ENCODE assay signal across 15 cellular contexts in the genomic region with DNA sequence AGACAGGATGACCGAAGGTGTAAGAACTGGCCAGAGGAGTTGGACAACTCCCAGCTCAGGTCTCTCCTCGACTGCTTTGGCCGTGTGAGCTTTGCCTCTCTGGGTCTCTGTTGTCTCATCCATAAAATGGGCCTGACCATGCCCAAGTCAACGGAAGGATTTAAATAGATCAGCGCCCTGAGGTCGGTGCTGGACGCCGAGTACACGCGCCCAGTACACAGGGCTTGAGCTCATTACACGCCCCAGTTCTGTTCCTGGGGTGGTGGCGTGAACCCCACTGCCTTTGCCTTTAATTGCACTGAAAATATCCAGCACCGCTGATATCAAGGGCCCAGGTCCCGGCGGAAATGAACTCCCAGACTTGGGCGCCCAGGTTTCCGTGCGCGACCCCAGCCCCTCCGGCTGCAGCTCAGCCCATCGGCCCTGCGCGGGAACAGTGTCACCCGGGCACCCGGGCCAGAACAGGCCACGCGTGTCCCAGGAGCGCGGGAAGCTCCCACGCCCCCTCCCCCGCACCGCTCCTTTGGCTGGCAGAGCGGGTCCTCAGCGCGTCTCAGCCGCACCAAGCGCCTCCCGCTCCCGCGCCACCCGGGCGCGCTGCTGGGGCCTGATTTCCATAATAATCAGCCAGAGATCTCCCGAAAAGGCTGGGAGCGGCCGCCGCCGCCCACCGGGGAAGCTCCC. TPM values are rescaled to one million over a fixed set of nuclear protein-coding genes. Genes with fewer than 3 reads are reported as not detected.
A peak's percentile ranks its signal among the peaks of the same experiment; 100 is the strongest.
DNase-seq lines count a peak whose midpoint lies in the region; ATAC-seq, FAIRE-seq and TF ChIP-seq lines count a peak whose summit lies in the region.
"Had no signal": no experiment of that assay in that cellular context is flagged by ENCODE, and none has a peak within 500 bp of the region (broad histone marks: within the 10 kb centered on the region; RNA-seq: fewer than 3 reads in every experiment).

No MANE protein-coding gene starts in this region.

- H3K36me3 ChIP-seq in brain microvascular endothelial cell (replicated peaks) = no peaks in the 10 kb centered on the region
- H3K36me3 ChIP-seq in keratinocyte (ENCODE audit: control insufficient read depth in 2 of 2, extremely low read depth in 1 of 2, insufficient read depth in 2 of 2, low read length in 2 of 2) = no peaks in the 10 kb centered on the region
- no peaks in the 10 kb centered on the region for H3K36me3 ChIP-seq in small intestine (ENCODE audit: control insufficient read depth in 2 of 2, insufficient read depth in 2 of 2, low read length in 2 of 2)
- H3K36me3 ChIP-seq in MG63 = no peaks in the 10 kb centered on the region
- H3K36me3 ChIP-seq: left lung, suprapubic skin had no signal

- H3K9me3 ChIP-seq in keratinocyte (ENCODE audit: control insufficient read depth, low read depth, low read length) (no peaks in the 10 kb centered on the region), small intestine (ENCODE audit: control insufficient read depth, low read depth) (no peaks in the 10 kb centered on the region), MG63 (no peaks in the 10 kb centered on the region)
- H3K9me3 ChIP-seq: left lung, suprapubic skin had no signal

- peak; percentile 2 for DNase-seq in NCI-H748 (lab: John Stamatoyannopoulos, UW; ENCODE audit: unreplicated experiment)
- DNase-seq in NCI-H748 treated with DMSO at 0.1 percent for 48 hours (lab: John Stamatoyannopoulos, UW) = no peak
- DNase-seq in brain microvascular endothelial cell = no peak
- DNase-seq in keratinocyte (ENCODE audit: low read depth, low spot score) = no peak
- DNase-seq in small intestine = peak; percentile 71
- no peak for DNase-seq in NCI-H2196 (lab: John Stamatoyannopoulos, UW; ENCODE audit: unreplicated experiment)
- DNase-seq in MG63 = no peak
- DNase-seq: effector CD8-positive, alpha-beta T cell; NCI-H226; OCI-M1 had no signal

- H3K4me3 ChIP-seq in brain microvascular endothelial cell (ENCODE audit: low read depth, low read length) (peak overlapping the region; percentile 27), keratinocyte (ENCODE audit: control insufficient read depth in 2 of 3, extremely low read depth in 1 of 3, insufficient read depth in 2 of 3, low read depth in 1 of 3, low read length in 3 of 3) (no peak overlapping the region), small intestine (ENCODE audit: low read depth in 1 of 2, low read length in 2 of 2) (peak overlapping the region in 1 of 2 donors; percentile 37), MG63 (no peak overlapping the region)
- H3K4me3 ChIP-seq: left lung, suprapubic skin had no signal

- dilution Hi-C loops in keratinocyte (cut with MboI; ENCODE audit: extremely low pct_ligation_motif_present, low sequenced_read_pairs) = no loop called here

- WGBS in small intestine, 3 donors = 3 to 7% (median 5%) methylated on average over 48 to 49 of the region's 49 CpGs

- H3K27me3 ChIP-seq in brain microvascular endothelial cell (replicated peaks) = peaks cover 2% of the 10 kb centered on the region
- no peaks in the 10 kb centered on the region for H3K27me3 ChIP-seq in keratinocyte (ENCODE audit: control insufficient read depth, extremely low read depth, insufficient read depth, low read length)
- H3K27me3 ChIP-seq in small intestine (ENCODE audit: control insufficient read depth in 2 of 2, insufficient read depth in 2 of 2, low read length in 2 of 2) = peaks cover 0 to 12% of the 10 kb centered on the region in 2 donors
- H3K27me3 ChIP-seq in MG63 = peaks cover 17% of the 10 kb centered on the region

- no peak for TF ChIP-seq CTCF in brain microvascular endothelial cell (IDR thresholded peaks at IDR 0.05; ENCODE audit: low read depth, low read length, missing control alignments)
- TF ChIP-seq CTCF in keratinocyte (optimal IDR thresholded peaks at IDR 0.05 in 1 of 3, IDR thresholded peaks at IDR 0.05 in 1 of 3, conservative IDR thresholded peaks at IDR 0.05 in 1 of 3; ENCODE audit: extremely low read depth in 1 of 3, insufficient read depth in 2 of 3, low read length in 3 of 3) = no peak

- FAIRE-seq in keratinocyte (lab: Jason Lieb, UNC) (no peak), small intestine (lab: Jason Lieb, UNC) (no peak)
- FAIRE-seq: A204.1, frontal cortex had no signal

- no peak for ATAC-seq in HG03280 (IDR thresholded peaks at IDR 0.05; ENCODE audit: unreplicated experiment)
- ATAC-seq: left lung had no signal

- H3K4me1 ChIP-seq in keratinocyte (ENCODE audit: control insufficient read depth, extremely low read depth, insufficient read depth, low read length) = peaks cover 38% of the 10 kb centered on the region
- H3K4me1 ChIP-seq in small intestine (ENCODE audit: control insufficient read depth in 2 of 2, insufficient read depth in 1 of 2, low read depth in 1 of 2, low read length in 1 of 2) = peaks cover 0 to 7% of the 10 kb centered on the region in 2 donors

- H3K27ac ChIP-seq in brain microvascular endothelial cell = no peak overlapping the region
- H3K27ac ChIP-seq in keratinocyte (ENCODE audit: control insufficient read depth, insufficient read depth, low read length) = no peak overlapping the region
- peak overlapping the region; percentile 88 to 90 for H3K27ac ChIP-seq in small intestine (ENCODE audit: low read depth in 1 of 2, low read length in 1 of 2)
- H3K27ac ChIP-seq: left lung, suprapubic skin had no signal

- no peaks in the 10 kb centered on the region for H3K79me2 ChIP-seq in keratinocyte (ENCODE audit: control insufficient read depth, insufficient read depth, low read length)

- H4K20me1 ChIP-seq in keratinocyte (ENCODE audit: control insufficient read depth, extremely low read depth, insufficient read depth, low read length) = no peaks in the 10 kb centered on the region

- in situ Hi-C loops in brain microvascular endothelial cell (cut with HindIII; ENCODE audit: low pct_ligation_motif_present, low sequenced_read_pairs) = no loop called here

- peak overlapping the region; percentile 19 for H2AFZ ChIP-seq in keratinocyte (ENCODE audit: control insufficient read depth, low read length)

- peak overlapping the region; percentile 22 for H3K9ac ChIP-seq in keratinocyte (ENCODE audit: control insufficient read depth, extremely low read depth, insufficient read depth, low read length)

- H3K4me2 ChIP-seq in keratinocyte (ENCODE audit: control insufficient read depth, extremely low read depth, insufficient read depth, low read depth, low read length) = no peak overlapping the region

- H3K9me1 ChIP-seq in keratinocyte (ENCODE audit: control insufficient read depth, extremely low read depth, insufficient read depth, low read length) = no peaks in the 10 kb centered on the region

RNA-seq across cellular contexts. Expression of a gene that starts 42.2 kb away (rescaled TPM):
- polyA plus RNA-seq in keratinocyte = 0.05 to 0.12 TPM (median 0.06 TPM) in 3 replicates
- not detected for polyA plus RNA-seq in keratinocyte (2011; ENCODE audit: low read depth)
- polyA plus RNA-seq in keratinocyte (2011; cell fraction: cytosol; rRNA removed) = 0.02 TPM in 1 of 2 replicates, not detected in the other
- 0.09 TPM in 1 of 2 replicates, not detected in the other for polyA plus RNA-seq in keratinocyte (2011; cell fraction: nucleus; rRNA removed)
- polyA plus RNA-seq in keratinocyte (2012; ENCODE audit: low replicate concordance) = not detected in 2 replicates
- polyA minus RNA-seq in keratinocyte = not detected in 3 replicates
- not detected for polyA minus RNA-seq in keratinocyte (2011; cell fraction: cytosol; rRNA and poly(A)+ RNA removed)
- not detected in 2 replicates for polyA minus RNA-seq in keratinocyte (2011; cell fraction: nucleus; rRNA and poly(A)+ RNA removed)
- polyA plus RNA-seq in small intestine = 1 to 10 TPM; 1.1 to 5.4 (median 3.3) TPM
- 0.36 TPM in 1 of 2 replicates, not detected in the other for total RNA-seq in MG63 (2014; rRNA removed; shearing (Covaris generic); ENCODE audit: low replicate concordance)

Comparison
In these comparisons a context has a peak if more than half of its experiments do, and no peak if none do; other contexts are left out.
1. DNase-seq: peak in NCI-H748 (single experiment) and small intestine (single experiment); none in NCI-H748 treated with DMSO at 0.1 percent for 48 hours (single experiment), brain microvascular endothelial cell (single experiment), keratinocyte (single experiment), NCI-H2196 (single experiment) and MG63 (single experiment).
2. H3K27ac ChIP-seq: peak in small intestine (2 of 2); none in brain microvascular endothelial cell (single experiment) and keratinocyte (single experiment).